11 cellular contexts compared by ENCODE assay signal in the genomic region with DNA sequence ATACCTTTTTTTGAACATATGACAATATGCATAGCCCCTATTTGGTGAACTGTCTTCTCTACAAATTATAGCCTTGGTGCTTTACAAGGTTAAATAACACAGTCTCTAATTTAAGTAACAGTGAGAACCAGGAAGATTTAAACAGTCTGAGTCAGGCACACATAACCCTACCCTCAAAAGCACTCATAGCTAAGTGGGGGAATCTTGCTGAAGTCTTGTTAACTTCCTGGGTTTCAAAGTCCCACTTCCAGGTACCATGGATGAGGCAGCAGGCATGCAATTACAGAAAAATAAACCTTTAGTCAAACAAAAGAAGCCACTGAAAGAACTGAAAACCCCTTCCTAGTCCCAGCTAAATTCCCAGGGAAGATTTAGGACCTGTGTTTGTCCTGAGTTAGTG.
DNase-seq lines count a peak whose midpoint lies in the region; ATAC-seq and TF ChIP-seq lines count a peak whose summit lies in the region.
"Had no signal": no experiment of that assay in that cellular context is flagged by ENCODE, and none has a peak within 500 bp of the region (broad histone marks: within the 10 kb centered on the region; RNA-seq: fewer than 3 reads in every experiment).

No MANE protein-coding gene starts in this region.

- no peaks in the 10 kb centered on the region for H3K36me3 Mint-ChIP-seq in endothelial cell (ENCODE audit: low read depth, unreplicated experiment)
- peaks cover 16% of the 10 kb centered on the region for H3K36me3 Mint-ChIP-seq in nephron (ENCODE audit: low read depth)

- no peak for TF ChIP-seq EP300 in upper lobe of left lung (IDR thresholded peaks at IDR 0.05)

- H3K27me3 ChIP-seq in SJCRH30 (no peaks in the 10 kb centered on the region), upper lobe of left lung (no peaks in the 10 kb centered on the region)

- peak overlapping the region; percentile 71 for H3K27ac Mint-ChIP-seq in endothelial cell (ENCODE audit: unreplicated experiment)
- peak overlapping the region; percentile 71 to 85 (median 84) for H3K27ac Mint-ChIP-seq in nephron

- ATAC-seq in upper lobe of left lung (ENCODE audit: low FRiP score in 2 of 2) = no peak

- H3K4me3 ChIP-seq in SJCRH30 = no peak overlapping the region
- H3K4me3 ChIP-seq in upper lobe of left lung = no peak overlapping the region
- H3K4me3 ChIP-seq in lower leg skin (ENCODE audit: low read depth, poor library complexity, severe bottlenecking) = no peak overlapping the region

- no peaks in the 10 kb centered on the region for H3K9me3 ChIP-seq in SJCRH30 (replicated peaks)
- no peaks in the 10 kb centered on the region for H3K9me3 ChIP-seq in upper lobe of left lung

- H3K4me3 Mint-ChIP-seq in endothelial cell (ENCODE audit: unreplicated experiment) = no peak overlapping the region
- H3K4me3 Mint-ChIP-seq in nephron = no peak overlapping the region

- peaks cover under 1% of the 10 kb centered on the region for H3K27me3 Mint-ChIP-seq in endothelial cell (ENCODE audit: unreplicated experiment)
- no peaks in the 10 kb centered on the region for H3K27me3 Mint-ChIP-seq in nephron (ENCODE audit: low read depth)

- H3K27ac ChIP-seq in SJCRH30 = peak overlapping the region; percentile 93; the same call in 1 of the 2 replicates
- peak overlapping the region; percentile 3 to 51 (median 36) for H3K27ac ChIP-seq in upper lobe of left lung
- H3K27ac ChIP-seq in substantia nigra (ENCODE audit: low read depth, low read length, poor library complexity, severe bottlenecking) = no peak overlapping the region

- peaks cover 54% of the 10 kb centered on the region for H3K4me1 Mint-ChIP-seq in endothelial cell (ENCODE audit: unreplicated experiment)
- peaks cover 76% of the 10 kb centered on the region for H3K4me1 Mint-ChIP-seq in nephron

- TF ChIP-seq CTCF in endothelial cell (IDR thresholded peaks at IDR 0.05; ENCODE audit: unreplicated experiment) (no peak), nephron (IDR thresholded peaks at IDR 0.05; ENCODE audit: unreplicated experiment in 3 of 3) (no peak), upper lobe of left lung (IDR thresholded peaks at IDR 0.05) (no peak), lower leg skin (IDR thresholded peaks at IDR 0.05) (no peak)

- TF ChIP-seq POLR2A in upper lobe of left lung (IDR thresholded peaks at IDR 0.05) (no peak), lower leg skin (IDR thresholded peaks at IDR 0.05) (no peak)

- DNase-seq in SJCRH30 = no peak
- DNase-seq in endothelial cell (ENCODE audit: low spot score) = no peak
- DNase-seq in upper lobe of left lung = no peak
- DNase-seq in substantia nigra (lab: John Stamatoyannopoulos, UW) = no peak
- no peak for DNase-seq in activated naive CD4-positive, alpha-beta T cell treated with Interleukin-2 at 50 U/mL for 16 hours
- DNase-seq in lower leg skin (ENCODE audit: low spot score in 2 of 2) = no peak
- DNase-seq: activated effector memory CD4-positive, alpha-beta T cell treated with Interleukin-2 at 50 U/mL for 16 hours; dermis blood vessel endothelial cell; head of caudate nucleus; stimulated activated naive CD4-positive, alpha-beta T cell treated with Interleukin-2 at 50 U/mL for 16 hours had no signal

- intact Hi-C loops in lower leg skin (cut with DNase I; ENCODE audit: low total_unique reads) = no loop called here

- H3K9me3 Mint-ChIP-seq in endothelial cell (ENCODE audit: unreplicated experiment) = no peaks in the 10 kb centered on the region
- H3K9me3 Mint-ChIP-seq in nephron = no peaks in the 10 kb centered on the region

- H3K36me3 ChIP-seq in SJCRH30 (no peaks in the 10 kb centered on the region), upper lobe of left lung (no peaks in the 10 kb centered on the region)

- H3K4me1 ChIP-seq in SJCRH30 (peaks cover 46% of the 10 kb centered on the region), upper lobe of left lung (peaks cover 20 to 29% (median 25%) of the 10 kb centered on the region in 4 donors)
